In genomic region chr6:124110514-124110913, GRCh38 we compare ENCODE assay signal across 36 cellular contexts.
"Had no signal": no experiment of that assay in that cellular context is flagged by ENCODE, and none has a peak within 500 bp of the region (broad histone marks: within the 10 kb centered on the region; RNA-seq: fewer than 3 reads in every experiment).

No MANE protein-coding gene starts in this region.

- DNase-seq: Karpas-422, Kasumi-1, MG63, MM.1S, MV-4-11, NCI-H1048, NCI-H1092, NCI-H1092 treated with DMSO at 0.1 percent for 48 hours, NCI-H1105, NCI-H1105 treated with DMSO at 0.1 percent for 48 hours, NCI-H1417, NCI-H1417 treated with DMSO at 0.1 percent for 48 hours, NCI-H1436, NCI-H1436 treated with DMSO at 0.1 percent for 48 hours, NCI-H146, NCI-H1694, NCI-H1694 treated with DMSO at 0.1 percent for 48 hours, NCI-H187, NCI-H187 treated with DMSO at 0.1 percent for 48 hours, NCI-H1930, NCI-H2029, NCI-H2029 treated with DMSO at 0.1 percent for 48 hours, NCI-H2081, NCI-H2081 treated with DMSO at 0.1 percent for 48 hours, NCI-H2107, NCI-H2171, NCI-H2171 treated with DMSO at 0.1 percent for 48 hours, NCI-H2227 treated with DMSO at 0.1 percent for 48 hours, NCI-H226, NCI-H345, NCI-H446, NCI-H446 treated with DMSO at 0.1 percent for 48 hours, NCI-H510A, NCI-H510A treated with DMSO at 0.1 percent for 48 hours, NCI-H524, NCI-H524 treated with DMSO at 0.1 percent for 48 hours had no signal

- H3K9me3 ChIP-seq: MG63 had no signal

- H3K27me3 ChIP-seq: MG63 had no signal

- H3K36me3 ChIP-seq: MG63 had no signal

- H3K4me3 ChIP-seq: MG63 had no signal
